In genomic region chr20:36709126-36709525, GRCh38 we compare ENCODE assay signal across 20 cellular contexts.
"Had no signal": no experiment of that assay in that cellular context is flagged by ENCODE, and none has a peak within 500 bp of the region (broad histone marks: within the 10 kb centered on the region; RNA-seq: fewer than 3 reads in every experiment).

No MANE protein-coding gene starts in this region.

- H3K4me1 Mint-ChIP-seq: natural killer cell; stimulated activated naive B cell treated with anti-CD40 and anti-IgM and Interleukin-4, amounts not matched to agents 10 μg/mL and 1 μg/mL and 100 μg/mL, for 72 hours had no signal

- H3K27me3 Mint-ChIP-seq: stimulated activated naive B cell treated with anti-CD40 and anti-IgM and Interleukin-4, amounts not matched to agents 10 μg/mL and 1 μg/mL and 100 μg/mL, for 72 hours; stimulated activated naive CD8-positive, alpha-beta T cell treated with anti-CD3 and anti-CD28 coated beads, Interleukin-15, Interleukin-2, amounts not matched to agents 100 ng/mL and 50 ng/mL, for 24 hours had no signal

- H3K4me1 ChIP-seq: left lung, lower lobe of right lung, right lobe of liver, tibial nerve, upper lobe of left lung had no signal

- H3K79me2 ChIP-seq: hepatocyte had no signal

- DNase-seq: dorsolateral prefrontal cortex; effector CD4-positive, alpha-beta T cell; kidney; left lung; lower lobe of right lung; natural killer cell; occipital lobe; ovary; posterior cingulate gyrus; retina; right lobe of liver; small intestine; stimulated activated CD4-positive, alpha-beta T cell treated with anti-CD3 and anti-CD28 coated beads, Interleukin-15, amount 100 ng/mL, for 24 hours; stimulated activated CD4-positive, alpha-beta T cell treated with anti-CD3 and anti-CD28 coated beads, Interleukin-2, amount 100 ng/mL, for 48 hours; stimulated activated naive B cell treated with anti-CD40 and anti-IgM and Interleukin-4, amounts not matched to agents 10 μg/mL and 1 μg/mL and 100 μg/mL, for 72 hours; upper lobe of left lung had no signal

- H3K27me3 ChIP-seq: dorsolateral prefrontal cortex, hepatocyte, left lung, ovary, right lobe of liver, tibial nerve, upper lobe of left lung had no signal

- H3K9me3 Mint-ChIP-seq: natural killer cell; stimulated activated naive B cell treated with anti-CD40 and anti-IgM and Interleukin-4, amounts not matched to agents 10 μg/mL and 1 μg/mL and 100 μg/mL, for 72 hours; stimulated activated naive CD8-positive, alpha-beta T cell treated with anti-CD3 and anti-CD28 coated beads, Interleukin-15, Interleukin-2, amounts not matched to agents 100 ng/mL and 50 ng/mL, for 24 hours had no signal

- H3K36me3 Mint-ChIP-seq: natural killer cell had no signal

- ATAC-seq: left lung; lower lobe of right lung; natural killer cell; right lobe of liver; stimulated activated naive B cell treated with anti-CD40 and anti-IgM and Interleukin-4, amounts not matched to agents 10 μg/mL and 1 μg/mL and 100 μg/mL, for 72 hours had no signal

- H3K27ac ChIP-seq: dorsolateral prefrontal cortex, hepatocyte, left lung, lower lobe of right lung, ovary, right lobe of liver, tibial nerve, upper lobe of left lung had no signal

- H3K9me3 ChIP-seq: left lung, lower lobe of right lung, ovary, right lobe of liver, thoracic aorta, tibial nerve, upper lobe of left lung had no signal

- H2AFZ ChIP-seq: hepatocyte had no signal

- H3K4me3 Mint-ChIP-seq: natural killer cell; stimulated activated naive B cell treated with anti-CD40 and anti-IgM and Interleukin-4, amounts not matched to agents 10 μg/mL and 1 μg/mL and 100 μg/mL, for 72 hours; stimulated activated naive CD8-positive, alpha-beta T cell treated with anti-CD3 and anti-CD28 coated beads, Interleukin-15, Interleukin-2, amounts not matched to agents 100 ng/mL and 50 ng/mL, for 24 hours had no signal

- H3K27ac Mint-ChIP-seq: natural killer cell; stimulated activated naive B cell treated with anti-CD40 and anti-IgM and Interleukin-4, amounts not matched to agents 10 μg/mL and 1 μg/mL and 100 μg/mL, for 72 hours; stimulated activated naive CD8-positive, alpha-beta T cell treated with anti-CD3 and anti-CD28 coated beads, Interleukin-15, Interleukin-2, amounts not matched to agents 100 ng/mL and 50 ng/mL, for 24 hours had no signal

- H3K4me2 ChIP-seq: hepatocyte had no signal
